18 cellular contexts compared by ENCODE assay signal in genomic region chr5:27855491-27855890, GRCh38.
DNase-seq lines count a peak whose midpoint lies in the region; ATAC-seq and TF ChIP-seq lines count a peak whose summit lies in the region.
"Had no signal": no experiment of that assay in that cellular context is flagged by ENCODE, and none has a peak within 500 bp of the region (broad histone marks: within the 10 kb centered on the region; RNA-seq: fewer than 3 reads in every experiment).

No MANE protein-coding gene starts in this region.

- no peaks in the 10 kb centered on the region for H3K79me2 ChIP-seq in neural progenitor cell (ENCODE audit: low read depth)

- H3K9ac ChIP-seq in neural progenitor cell: no peak overlapping the region

- H3K4me3 ChIP-seq in neural progenitor cell: no peak overlapping the region
- H3K4me3 ChIP-seq: SJSA1 had no signal

- H3K4me1 Mint-ChIP-seq in neural progenitor cell: peaks cover 2% of the 10 kb centered on the region

- H3K4me3 Mint-ChIP-seq in neural progenitor cell: no peak overlapping the region
- H3K4me3 Mint-ChIP-seq: H9 had no signal

- in situ Hi-C loops in ACHN (cut with HindIII; ENCODE audit: low pct_ligation_motif_present, low pct_unique_long_range_greater_than_20kb, low sequenced_read_pairs): no loop called here

- no peaks in the 10 kb centered on the region for H3K27me3 Mint-ChIP-seq in neural progenitor cell (ENCODE audit: insufficient read depth, low read depth)

- H3K27me3 ChIP-seq in neural progenitor cell: no peaks in the 10 kb centered on the region
- H3K27me3 ChIP-seq: SJSA1 had no signal

- no peak overlapping the region for H2AFZ ChIP-seq in neural progenitor cell (replicated peaks)

- H3K36me3 ChIP-seq in neural progenitor cell: no peaks in the 10 kb centered on the region
- H3K36me3 ChIP-seq: SJSA1 had no signal

- DNase-seq in ACHN (peak; percentile 41), M059J (ENCODE audit: low read depth) (peak; percentile 69), epithelial cell of prostate (ENCODE audit: low read depth, low spot score) (no peak), kidney tubule cell (ENCODE audit: low spot score) (peak; percentile 89), NCI-H226 (no peak), dedifferentiated amniotic fluid mesenchymal stem cell (ENCODE audit: extremely low spot score) (no peak), neural progenitor cell (ENCODE audit: low spot score) (no peak)
- DNase-seq: DMS153, EL, H9, NCI-H1048, NCI-H146, NCI-H2081, NCI-H510A, NCI-H774 had no signal

- H3K4me2 ChIP-seq in neural progenitor cell: no peak overlapping the region

- H4K20me1 ChIP-seq in neural progenitor cell (ENCODE audit: low read depth): no peaks in the 10 kb centered on the region

- no peak for ATAC-seq in HG03378 (IDR thresholded peaks at IDR 0.05; ENCODE audit: unreplicated experiment)

- no peaks in the 10 kb centered on the region for H3K4me1 ChIP-seq in neural progenitor cell
- H3K4me1 ChIP-seq: SJSA1 had no signal

- H3K9me3 ChIP-seq in neural progenitor cell (ENCODE audit: low read depth): no peaks in the 10 kb centered on the region
- H3K9me3 ChIP-seq: SJSA1 had no signal

- no peak overlapping the region for H3K27ac Mint-ChIP-seq in neural progenitor cell
- H3K27ac Mint-ChIP-seq: H9 had no signal

- H3K36me3 Mint-ChIP-seq in neural progenitor cell: no peaks in the 10 kb centered on the region

- no peaks in the 10 kb centered on the region for H3F3A ChIP-seq in neural progenitor cell (ENCODE audit: low read depth)

- H3K27ac ChIP-seq in epithelial cell of prostate: peak overlapping the region; percentile 37
- H3K27ac ChIP-seq in neural progenitor cell: no peak overlapping the region
- H3K27ac ChIP-seq: C4-2B, SJSA1 had no signal

- TF ChIP-seq CTCF in neural progenitor cell (IDR thresholded peaks at IDR 0.05): no peak

- H3K9me3 Mint-ChIP-seq in neural progenitor cell: peaks cover 2% of the 10 kb centered on the region

Comparison
In these comparisons a context has a peak if more than half of its experiments do, and no peak if none do; other contexts are left out.
1. DNase-seq: peak in ACHN (single experiment), M059J (single experiment) and kidney tubule cell (single experiment); none in epithelial cell of prostate (single experiment), NCI-H226 (single experiment), dedifferentiated amniotic fluid mesenchymal stem cell (single experiment) and neural progenitor cell (single experiment).